Comparison of ENCODE assay signal across 1 cellular context in the genomic region with DNA sequence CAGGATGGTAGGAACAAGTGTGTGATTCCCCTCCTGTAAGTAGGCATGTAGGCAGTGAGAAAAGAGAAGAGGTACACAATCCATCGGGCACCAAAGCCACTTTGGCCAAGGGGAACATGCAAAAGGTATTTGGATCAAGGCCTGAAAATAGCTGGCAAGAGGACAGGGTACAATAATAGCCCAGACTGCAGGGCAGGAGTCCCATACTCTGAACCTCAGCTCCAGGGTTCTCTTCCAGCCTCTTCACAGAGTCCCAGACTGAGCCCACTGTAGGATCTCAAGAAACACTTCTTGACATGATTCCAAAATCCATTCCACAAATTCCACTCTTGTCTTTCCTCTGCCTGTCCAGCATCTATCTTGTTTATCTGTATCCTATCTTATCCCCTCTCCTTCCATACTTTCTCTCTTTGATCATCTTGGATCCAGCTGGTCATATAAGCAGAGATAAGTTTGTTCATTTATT.
TF ChIP-seq lines count a peak whose summit lies in the region.

No MANE protein-coding gene starts in this region.

TF ChIP-seq in IMR-90, 13 proteins besides CTCF, POLR2A, EP300 and RAD21:
- TF ChIP-seq CEBPB (IDR thresholded peaks at IDR 0.05; ENCODE audit: low read depth, low read length) (no peak), CHD1 (IDR thresholded peaks at IDR 0.05; ENCODE audit: low read depth, low read length) (no peak), FOS (IDR thresholded peaks at IDR 0.05; ENCODE audit: low read depth, low read length) (no peak), RFX5 (IDR thresholded peaks at IDR 0.05; ENCODE audit: low read depth, low read length) (no peak), RCOR1 (IDR thresholded peaks at IDR 0.05; ENCODE audit: insufficient replicate concordance, low read length) (no peak), NFE2L2 (IDR thresholded peaks at IDR 0.05; ENCODE audit: low read depth, low read length) (no peak), BHLHE40 (IDR thresholded peaks at IDR 0.05; ENCODE audit: low read depth, low read length) (no peak), MAZ (IDR thresholded peaks at IDR 0.05; ENCODE audit: borderline replicate concordance, low read depth, low read length) (no peak)
- TF ChIP-seq, protein P1, sequence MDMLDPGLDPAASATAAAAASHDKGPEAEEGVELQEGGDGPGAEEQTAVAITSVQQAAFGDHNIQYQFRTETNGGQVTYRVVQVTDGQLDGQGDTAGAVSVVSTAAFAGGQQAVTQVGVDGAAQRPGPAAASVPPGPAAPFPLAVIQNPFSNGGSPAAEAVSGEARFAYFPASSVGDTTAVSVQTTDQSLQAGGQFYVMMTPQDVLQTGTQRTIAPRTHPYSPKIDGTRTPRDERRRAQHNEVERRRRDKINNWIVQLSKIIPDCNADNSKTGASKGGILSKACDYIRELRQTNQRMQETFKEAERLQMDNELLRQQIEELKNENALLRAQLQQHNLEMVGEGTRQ (IDR thresholded peaks at IDR 0.05; ENCODE audit: low read depth, low read length), result no peak
- TF ChIP-seq, protein P2, sequence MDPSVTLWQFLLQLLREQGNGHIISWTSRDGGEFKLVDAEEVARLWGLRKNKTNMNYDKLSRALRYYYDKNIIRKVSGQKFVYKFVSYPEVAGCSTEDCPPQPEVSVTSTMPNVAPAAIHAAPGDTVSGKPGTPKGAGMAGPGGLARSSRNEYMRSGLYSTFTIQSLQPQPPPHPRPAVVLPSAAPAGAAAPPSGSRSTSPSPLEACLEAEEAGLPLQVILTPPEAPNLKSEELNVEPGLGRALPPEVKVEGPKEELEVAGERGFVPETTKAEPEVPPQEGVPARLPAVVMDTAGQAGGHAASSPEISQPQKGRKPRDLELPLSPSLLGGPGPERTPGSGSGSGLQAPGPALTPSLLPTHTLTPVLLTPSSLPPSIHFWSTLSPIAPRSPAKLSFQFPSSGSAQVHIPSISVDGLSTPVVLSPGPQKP (IDR thresholded peaks at IDR 0.05; ENCODE audit: borderline replicate concordance, low read depth, low read length), result no peak
